8 cellular contexts compared by ENCODE assay signal in the genomic region with DNA sequence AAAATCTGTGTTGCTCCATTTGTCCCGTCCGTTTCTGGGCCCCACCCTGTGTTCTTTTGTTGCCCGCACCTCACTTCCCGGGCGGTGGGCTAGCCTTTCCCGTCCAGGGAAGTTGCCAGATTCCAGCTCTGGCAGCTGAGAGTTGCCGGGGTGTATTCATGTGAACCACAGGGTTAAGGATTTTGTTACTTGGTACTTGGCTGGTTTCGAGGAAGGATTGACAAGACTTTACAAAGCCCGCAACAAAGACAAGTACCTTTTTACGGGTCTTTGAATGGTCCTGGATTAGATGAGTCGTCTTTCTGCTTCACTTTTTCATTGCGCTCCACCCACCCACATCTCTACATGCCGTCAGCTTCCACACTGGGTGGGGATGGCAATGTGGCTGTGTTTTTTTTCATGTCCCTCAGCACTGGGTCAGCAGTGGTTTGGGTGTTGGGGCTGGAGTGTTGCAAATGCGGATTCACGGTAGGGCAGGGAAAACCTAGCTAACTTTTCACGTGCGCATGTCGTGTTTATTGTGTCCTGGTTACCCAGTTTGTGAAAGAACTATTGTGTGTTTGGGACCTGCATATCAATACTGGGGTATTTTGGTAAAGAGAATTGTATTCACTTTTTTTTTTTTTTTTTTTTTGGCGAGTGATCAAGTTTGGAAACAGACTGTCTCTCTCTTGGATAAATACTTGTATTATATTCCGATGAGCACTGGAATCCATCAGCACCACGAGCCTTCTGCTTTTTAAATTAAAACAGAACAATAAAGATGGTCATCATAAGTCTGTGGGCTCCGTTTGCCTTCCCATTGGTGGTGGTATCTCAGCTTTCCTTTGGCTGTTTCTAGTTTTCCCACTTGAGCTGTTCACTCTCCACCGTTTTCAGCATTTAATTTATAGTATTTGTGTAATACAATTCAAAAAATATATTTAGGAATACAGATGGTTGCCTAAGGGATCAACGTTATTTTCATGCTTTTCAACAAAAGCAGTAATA. TPM values are rescaled to one million over a fixed set of nuclear protein-coding genes. Genes with fewer than 3 reads are reported as not detected.
DNase-seq lines count a peak whose midpoint lies in the region; ATAC-seq and TF ChIP-seq lines count a peak whose summit lies in the region.

No MANE protein-coding gene starts in this region.

- DNase-seq in activated CD4-positive, alpha-beta T cell treated with anti-CD3 and anti-CD28 coated beads, Interleukin-2, amount 50 U/mL, for 1 hour, result peak; percentile 15
- DNase-seq in epithelial cell of prostate (ENCODE audit: low read depth, low spot score), result no peak
- no peak for DNase-seq in neural crest cell (ENCODE audit: low read depth, low spot score)
- DNase-seq in upper lobe of right lung, result peak; percentile 74
- no peak for DNase-seq in GM20000 (ENCODE audit: low spot score)
- no peak for DNase-seq in DMS153 treated with DMSO at 0.1 percent for 48 hours (lab: John Stamatoyannopoulos, UW; ENCODE audit: unreplicated experiment)

- no peaks in the 10 kb centered on the region for H3K36me3 ChIP-seq in upper lobe of right lung

- peak overlapping the region; percentile 96 for H3K27ac ChIP-seq in epithelial cell of prostate
- peak overlapping the region; percentile 99 for H3K27ac ChIP-seq in upper lobe of right lung

- H3K36me3 Mint-ChIP-seq in neural crest cell (ENCODE audit: low read depth), result no peaks in the 10 kb centered on the region

- no peaks in the 10 kb centered on the region for H3K9me3 ChIP-seq in upper lobe of right lung

- no peak for TF ChIP-seq CTCF in neural crest cell (conservative IDR thresholded peaks at IDR 0.05)
- TF ChIP-seq CTCF in upper lobe of right lung (IDR thresholded peaks at IDR 0.05), result no peak
- no peak for TF ChIP-seq CTCF in GM20000 (IDR thresholded peaks at IDR 0.05; ENCODE audit: extremely low read depth, missing control alignments)

- H3K4me1 ChIP-seq in upper lobe of right lung, result peaks cover 62% of the 10 kb centered on the region

- H3K9me3 Mint-ChIP-seq in neural crest cell, result no peaks in the 10 kb centered on the region

- H3K4me3 Mint-ChIP-seq in neural crest cell, result peak overlapping the region; percentile 98

- peak overlapping the region; percentile 98 for H3K27ac Mint-ChIP-seq in neural crest cell (ENCODE audit: unreplicated experiment)

- intact Hi-C loops in upper lobe of right lung (cut with DNase I), result no loop called here

- TF ChIP-seq POLR2A in GM19193 (IDR thresholded peaks at IDR 0.05; ENCODE audit: extremely low read depth, insufficient read depth, insufficient read length), result peak; percentile 83

- peak; percentile 1 for ATAC-seq in upper lobe of right lung
- no peak for ATAC-seq in HG02623 (IDR thresholded peaks at IDR 0.05; ENCODE audit: unreplicated experiment)

- peaks cover 24% of the 10 kb centered on the region for H3K4me1 Mint-ChIP-seq in neural crest cell

- H3K27me3 ChIP-seq in upper lobe of right lung, result no peaks in the 10 kb centered on the region

- H3K27me3 Mint-ChIP-seq in neural crest cell (ENCODE audit: low read depth), result peaks cover 5% of the 10 kb centered on the region

- H3K4me3 ChIP-seq in upper lobe of right lung, result peak overlapping the region; percentile 73

RNA-seq across cellular contexts. Expression of a gene that starts 1.2 kb away (rescaled TPM):
- total RNA-seq in neural crest cell (35.1 and 41.7 TPM in 2 replicates), upper lobe of right lung (61.2 TPM)

Comparison
In these comparisons a context has a peak if more than half of its experiments do, and no peak if none do; other contexts are left out.
1. DNase-seq: peak in activated CD4-positive, alpha-beta T cell treated with anti-CD3 and anti-CD28 coated beads, Interleukin-2, amount 50 U/mL, for 1 hour (single experiment) and upper lobe of right lung (single experiment); none in epithelial cell of prostate (single experiment), neural crest cell (single experiment), GM20000 (single experiment) and DMS153 treated with DMSO at 0.1 percent for 48 hours (single experiment).